32 cellular contexts compared by ENCODE assay signal in the genomic region with DNA sequence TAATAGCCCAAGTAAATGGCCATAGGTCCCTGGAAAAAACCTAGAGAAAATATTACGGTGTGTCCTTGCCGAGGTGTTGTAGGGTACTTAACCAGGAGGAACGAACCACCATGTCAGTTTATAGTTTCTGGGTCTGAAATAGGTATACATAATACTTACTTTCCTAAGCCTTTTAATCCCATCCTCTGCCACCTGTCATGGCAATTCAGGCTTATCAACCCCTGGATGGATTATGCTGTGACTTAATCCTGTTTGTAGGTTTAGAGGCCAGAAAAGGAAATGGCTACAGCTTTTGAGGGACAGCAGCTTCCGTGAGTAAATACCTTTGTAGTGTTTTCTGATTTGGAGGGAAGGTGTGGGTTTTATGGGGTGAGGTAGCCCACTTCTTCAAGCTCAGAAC.
"Had no signal": no experiment of that assay in that cellular context is flagged by ENCODE, and none has a peak within 500 bp of the region (broad histone marks: within the 10 kb centered on the region; RNA-seq: fewer than 3 reads in every experiment).

No MANE protein-coding gene starts in this region.

- H3K27me3 Mint-ChIP-seq: activated CD4-positive, alpha-beta T cell treated with anti-CD3 and anti-CD28 coated beads for 36 hours; activated CD4-positive, alpha-beta T cell treated with anti-CD3 and anti-CD28 coated beads, Interleukin-2, amount 10 ng/mL, durations not matched to agents 7 days and 5 days; activated CD8-positive, alpha-beta T cell treated with anti-CD3 and anti-CD28 coated beads for 36 hours; activated naive CD8-positive, alpha-beta T cell; activated T-helper 17 cell treated with anti-CD3 and anti-CD28 coated beads, Interleukin-2, amount 50 U/mL, for 72 hours; central memory CD8-positive, alpha-beta T cell; effector memory CD8-positive, alpha-beta T cell; T-helper 17 cell had no signal

- H3K4me1 Mint-ChIP-seq: activated CD4-positive, alpha-beta T cell treated with anti-CD3 and anti-CD28 coated beads for 36 hours; activated CD4-positive, alpha-beta T cell treated with anti-CD3 and anti-CD28 coated beads, Interleukin-2, amount 10 ng/mL, durations not matched to agents 7 days and 5 days; activated T-helper 17 cell treated with anti-CD3 and anti-CD28 coated beads, Interleukin-2, amount 50 U/mL, for 72 hours; central memory CD8-positive, alpha-beta T cell; T-helper 17 cell had no signal

- ATAC-seq: activated CD4-positive, alpha-beta T cell treated with anti-CD3 and anti-CD28 coated beads for 36 hours; activated CD8-positive, alpha-beta T cell treated with anti-CD3 and anti-CD28 coated beads for 36 hours; activated T-cell treated with anti-CD3 and anti-CD28 coated beads, Interleukin-2, amount 50 U/mL, for 4 hours; activated T-helper 17 cell treated with anti-CD3 and anti-CD28 coated beads, Interleukin-2, amount 50 U/mL, for 72 hours; effector memory CD8-positive, alpha-beta T cell; foreskin keratinocyte; gastrocnemius medialis; heart left ventricle; T-helper 17 cell had no signal

- H3K4me3 ChIP-seq: esophagus muscularis mucosa, gastrocnemius medialis, heart left ventricle had no signal

- DNase-seq: activated CD4-positive, alpha-beta T cell treated with anti-CD3 and anti-CD28 coated beads for 36 hours; activated CD4-positive, alpha-beta T cell treated with anti-CD3 and anti-CD28 coated beads, Interleukin-2, amount 10 ng/mL, durations not matched to agents 7 days and 5 days; activated CD4-positive, alpha-beta T cell treated with anti-CD3 and anti-CD28 coated beads, Interleukin-2, amount 50 U/mL, for 4 hours; activated CD4-positive, CD25-positive, alpha-beta regulatory T cell; activated CD4-positive, CD25-positive, alpha-beta regulatory T cell treated with anti-CD3 and anti-CD28 coated beads, Interleukin-2, amount 50 U/mL, for 72 hours; activated CD8-positive, alpha-beta memory T cell treated with anti-CD3 and anti-CD28 coated beads for 24 hours; activated CD8-positive, alpha-beta T cell treated with anti-CD3 and anti-CD28 coated beads for 36 hours; activated effector memory CD4-positive, alpha-beta T cell treated with Interleukin-2 at 50 U/mL for 16 hours; activated gamma-delta T cell treated with Interleukin-2 at 50 U/mL for 16 hours; activated naive CD4-positive, alpha-beta T cell treated with anti-CD3 and anti-CD28 coated beads, Interleukin-2, amount 50 U/mL, for 16 hours; activated naive CD4-positive, alpha-beta T cell treated with Interleukin-2 at 50 U/mL for 16 hours; activated T-cell treated with anti-CD3 and anti-CD28 coated beads, Interleukin-2, amount 50 U/mL, for 4 hours; amniotic stem cell; anterior cingulate cortex; brain microvascular endothelial cell; cortex of kidney; dermis blood vessel endothelial cell; effector CD4-positive, alpha-beta T cell; effector memory CD8-positive, alpha-beta T cell; erythroblast; foreskin keratinocyte; gastrocnemius medialis; glutamatergic neuron; heart left ventricle; T-helper 1 cell; T-helper 17 cell; T1000 had no signal

- H3K27ac Mint-ChIP-seq: activated CD4-positive, alpha-beta T cell treated with anti-CD3 and anti-CD28 coated beads for 36 hours; activated CD4-positive, alpha-beta T cell treated with anti-CD3 and anti-CD28 coated beads, Interleukin-2, amount 10 ng/mL, durations not matched to agents 7 days and 5 days; activated CD8-positive, alpha-beta T cell treated with anti-CD3 and anti-CD28 coated beads for 36 hours; activated naive CD8-positive, alpha-beta T cell; activated T-helper 17 cell treated with anti-CD3 and anti-CD28 coated beads, Interleukin-2, amount 50 U/mL, for 72 hours; effector memory CD8-positive, alpha-beta T cell; T-helper 17 cell; T-helper 2 cell treated with Interferon-gamma antibody and Interleukin-4, amounts not matched to agents 5 μg/mL and 100 μg/mL, for 36 hours had no signal

- H3K4me3 Mint-ChIP-seq: activated CD4-positive, alpha-beta T cell treated with anti-CD3 and anti-CD28 coated beads for 36 hours; activated CD4-positive, alpha-beta T cell treated with anti-CD3 and anti-CD28 coated beads, Interleukin-2, amount 10 ng/mL, durations not matched to agents 7 days and 5 days; activated CD8-positive, alpha-beta T cell treated with anti-CD3 and anti-CD28 coated beads for 36 hours; activated naive CD8-positive, alpha-beta T cell; activated T-cell treated with anti-CD3 and anti-CD28 coated beads, Interleukin-2, amount 50 U/mL, for 4 hours; activated T-helper 17 cell treated with anti-CD3 and anti-CD28 coated beads, Interleukin-2, amount 50 U/mL, for 72 hours; central memory CD8-positive, alpha-beta T cell; effector memory CD8-positive, alpha-beta T cell; T-helper 17 cell; T-helper 2 cell treated with Interferon-gamma antibody and Interleukin-4, amounts not matched to agents 5 μg/mL and 100 μg/mL, for 36 hours had no signal

- H3K27ac ChIP-seq: brain microvascular endothelial cell, esophagus muscularis mucosa, foreskin keratinocyte, gastrocnemius medialis, heart left ventricle had no signal

- H3K36me3 Mint-ChIP-seq: activated naive CD8-positive, alpha-beta T cell had no signal
